In genomic region chr19:2613507-2614295, GRCh38 we compare ENCODE assay signal across 8 cellular contexts.
DNase-seq lines count a peak whose midpoint lies in the region; ATAC-seq and TF ChIP-seq lines count a peak whose summit lies in the region.

No MANE protein-coding gene starts in this region.

- peaks cover 4% of the 10 kb centered on the region; the same call in 2 of the 3 replicates for H3K36me3 Mint-ChIP-seq in GM23338 (ENCODE audit: low read depth)

- H3K9me3 Mint-ChIP-seq in GM23338: peaks cover 16% of the 10 kb centered on the region

- no peak overlapping the region for H3K4me3 ChIP-seq in AG04449 (ENCODE audit: low read depth, low read length)
- 0 out of 2 replicates have a peak overlapping the region, but pooled peaks have one; percentile 32 for H3K4me3 ChIP-seq in GM23338
- no peak overlapping the region for H3K4me3 ChIP-seq in mammary epithelial cell (replicated peaks in 1 of 3; ENCODE audit: insufficient read depth in 1 of 3, low read depth in 2 of 3, low read length in 3 of 3)
- H3K4me3 ChIP-seq in right lobe of liver: no peak overlapping the region
- no peak overlapping the region for H3K4me3 ChIP-seq in suprapubic skin

- no peak overlapping the region for H3K27ac ChIP-seq in GM23338 (ENCODE audit: low read depth)
- H3K27ac ChIP-seq in mammary epithelial cell (ENCODE audit: insufficient read depth, low read depth, low read length): no peak overlapping the region
- no peak overlapping the region for H3K27ac ChIP-seq in right lobe of liver
- no peak overlapping the region for H3K27ac ChIP-seq in suprapubic skin

- DNase-seq in AG04449 (ENCODE audit: low read depth, low spot score) (no peak), GM23338 (ENCODE audit: low spot score) (peak; percentile 83), UCSD-AML1 (lab: John Stamatoyannopoulos, UW; ENCODE audit: unreplicated experiment) (peak; percentile 34), mammary epithelial cell (no peak), right lobe of liver (peak in 1 of 3 donors; percentile 57), suprapubic skin (ENCODE audit: low spot score in 2 of 2) (no peak), GM19240 (ENCODE audit: insufficient read length, low spot score) (no peak)

- no peak overlapping the region for H3K4me3 Mint-ChIP-seq in GM23338

- TF ChIP-seq POLR2A in right lobe of liver (IDR thresholded peaks at IDR 0.05): no peak
- TF ChIP-seq POLR2A in suprapubic skin (IDR thresholded peaks at IDR 0.05): no peak

- BruUV-seq in mammary epithelial cell (replicated peaks; lab: Mats Ljungman, UMichigan): no TSS peak

- H3K27ac Mint-ChIP-seq in GM23338: no peak overlapping the region

- H3K27me3 ChIP-seq in GM23338 (ENCODE audit: insufficient read depth) (no peaks in the 10 kb centered on the region), mammary epithelial cell (ENCODE audit: insufficient read depth, low read length) (no peaks in the 10 kb centered on the region), right lobe of liver (no peaks in the 10 kb centered on the region), suprapubic skin (peaks cover 2% of the 10 kb centered on the region)

- H3F3A ChIP-seq in GM23338 (replicated peaks; ENCODE audit: low read depth): no peaks in the 10 kb centered on the region

- in situ Hi-C loops in mammary epithelial cell (cut with MboI; ENCODE audit: low sequenced_read_pairs in 2 of 2): loop anchor here in 1 of 2 donors (10.0 kb wide), 1 partner anchor 139 kb away; the partner anchor contains the start of gene GADD45B

- TF ChIP-seq EP300 in suprapubic skin (IDR thresholded peaks at IDR 0.05): no peak

- H3K4me2 ChIP-seq in GM23338: no peak overlapping the region
- no peak overlapping the region for H3K4me2 ChIP-seq in mammary epithelial cell (ENCODE audit: insufficient read depth, low read depth, low read length)

- H3K27me3 Mint-ChIP-seq in GM23338 (ENCODE audit: insufficient read depth, low read depth, poor library complexity): peaks cover 17% of the 10 kb centered on the region

- H3K79me2 ChIP-seq in GM23338 (replicated peaks; ENCODE audit: insufficient read depth): no peaks in the 10 kb centered on the region
- H3K79me2 ChIP-seq in mammary epithelial cell (ENCODE audit: insufficient read depth, low read length): no peaks in the 10 kb centered on the region

- CTCF ChIA-PET in AG04449 (lab: Yijun Ruan, JAX): interaction anchor here (0.6 to 8.8 kb wide), 35 partner anchors 8 to 455 kb away, joined by 3 to 232 read pairs (median 4); partner anchors contain the start of genes GADD45B, LMNB2, LSM7 and TIMM13
- CTCF ChIA-PET in mammary epithelial cell (lab: Charles Lee; ENCODE audit: low non-redundant PET): interaction anchor here (0.6 to 1.0 kb wide), 4 partner anchors 20 to 137 kb away, joined by 3 to 23 read pairs (median 9); no protein-coding TSS in a partner anchor

- H3K9ac ChIP-seq in mammary epithelial cell (ENCODE audit: insufficient read depth, low read length): no peak overlapping the region

- peak; percentile 91 for TF ChIP-seq CTCF in AG04449 (IDR thresholded peaks at IDR 0.05; ENCODE audit: insufficient read depth, low read length, missing control alignments)
- peak; percentile 79 to 91 for TF ChIP-seq CTCF in GM23338 (conservative IDR thresholded peaks at IDR 0.05; ENCODE audit: low read depth in 2 of 2)
- TF ChIP-seq CTCF in mammary epithelial cell (conservative IDR thresholded peaks at IDR 0.05 in 1 of 2, IDR thresholded peaks at IDR 0.05 in 1 of 2; ENCODE audit: extremely low read depth in 1 of 2, insufficient read depth in 1 of 2, low read depth in 1 of 2, low read length in 2 of 2): peak; percentile 67 to 87
- TF ChIP-seq CTCF in right lobe of liver (IDR thresholded peaks at IDR 0.05): peak; percentile 76 to 94 (median 91)
- peak; percentile 25 to 90 for TF ChIP-seq CTCF in suprapubic skin (IDR thresholded peaks at IDR 0.05)

- H2AFZ ChIP-seq in GM23338 (no peak overlapping the region), mammary epithelial cell (ENCODE audit: low read depth, low read length) (peak overlapping the region; percentile 50)

- H3K36me3 ChIP-seq in GM23338 (ENCODE audit: insufficient read depth) (no peaks in the 10 kb centered on the region), mammary epithelial cell (ENCODE audit: insufficient read depth, low read length) (no peaks in the 10 kb centered on the region), right lobe of liver (no peaks in the 10 kb centered on the region), suprapubic skin (no peaks in the 10 kb centered on the region)

- H4K20me1 ChIP-seq in GM23338 (replicated peaks; ENCODE audit: insufficient read depth) (no peaks in the 10 kb centered on the region), mammary epithelial cell (ENCODE audit: insufficient read depth, low read length) (no peaks in the 10 kb centered on the region)

- H3K4me1 ChIP-seq in GM23338 (ENCODE audit: insufficient read depth): no peaks in the 10 kb centered on the region; the same call in 1 of the 2 replicates
- peaks cover 8% of the 10 kb centered on the region for H3K4me1 ChIP-seq in mammary epithelial cell (ENCODE audit: insufficient read depth, low read length)
- H3K4me1 ChIP-seq in right lobe of liver: peaks cover 0 to 20% (median 8%) of the 10 kb centered on the region in 4 donors
- H3K4me1 ChIP-seq in suprapubic skin: peaks cover 25% of the 10 kb centered on the region

- ATAC-seq in GM23338: peak; percentile 71
- ATAC-seq in right lobe of liver: peak; percentile 34 to 58 (median 38)
- no peak for ATAC-seq in HG02571 (IDR thresholded peaks at IDR 0.05; ENCODE audit: unreplicated experiment)

- intact Hi-C loops in mammary epithelial cell (cut with micrococcal nuclease): loop anchor here (1.0 to 2.0 kb wide), 2 partner anchors 23 to 457 kb away; no protein-coding TSS in a partner anchor
- intact Hi-C loops in right lobe of liver (cut with DNase I): loop anchor here in 1 of 2 donors (10.0 kb wide), 1 partner anchor 139 kb away; the partner anchor contains the start of gene GADD45B

- H3K9me2 ChIP-seq in GM23338 (ENCODE audit: insufficient read depth): no peaks in the 10 kb centered on the region

- dilution Hi-C loops in mammary epithelial cell (cut with HindIII; ENCODE audit: low sequenced_read_pairs): no loop called here

- H3K9me3 ChIP-seq in mammary epithelial cell (replicated peaks; ENCODE audit: insufficient read depth, low read length) (no peaks in the 10 kb centered on the region), right lobe of liver (no peaks in the 10 kb centered on the region), suprapubic skin (no peaks in the 10 kb centered on the region)

- peaks cover 11% of the 10 kb centered on the region for H3K4me1 Mint-ChIP-seq in GM23338

- WGBS in mammary epithelial cell (ENCODE audit: low coverage, missing lambda C conversion rate): 40% methylated on average over 17 of the region's 28 CpGs
- 0% methylated on average over 2 of the region's 28 CpGs for WGBS in right lobe of liver (ENCODE audit: insufficient coverage, low coverage, low lambda C conversion rate, missing lambda C conversion rate)
- WGBS in suprapubic skin: 26% methylated on average over 10 of the region's 28 CpGs

- POLR2A ChIA-PET in AG04449 (lab: Yijun Ruan, JAX): interaction anchor here (0.8 to 2.1 kb wide), 4 partner anchors 134 to 188 kb away, joined by 3 to 25 read pairs (median 7); partner anchors contain the start of gene GADD45B

TF ChIP-seq in GM23338, 12 proteins besides CTCF, POLR2A, EP300 and RAD21 (continues in another document):
- TF ChIP-seq ETS1 (IDR thresholded peaks at IDR 0.05) (no peak), ZNF114 (CRISPR knock-in tag; IDR thresholded peaks at IDR 0.05) (no peak), EZH2phosphoT487 (IDR thresholded peaks at IDR 0.05; ENCODE audit: unreplicated experiment) (no peak), NANOG (IDR thresholded peaks at IDR 0.05; ENCODE audit: borderline replicate concordance) (no peak), JUNB (IDR thresholded peaks at IDR 0.05; ENCODE audit: unreplicated experiment) (no peak), STAT1 (IDR thresholded peaks at IDR 0.05; ENCODE audit: unreplicated experiment) (no peak), CREB1 (CRISPR knock-in tag; IDR thresholded peaks at IDR 0.05; ENCODE audit: low read depth) (no peak), ZNF331 (CRISPR knock-in tag; IDR thresholded peaks at IDR 0.05; ENCODE audit: low read depth) (no peak), POLR2AphosphoS5 (IDR thresholded peaks at IDR 0.05; ENCODE audit: low read depth) (no peak)
- TF ChIP-seq, protein P1, sequence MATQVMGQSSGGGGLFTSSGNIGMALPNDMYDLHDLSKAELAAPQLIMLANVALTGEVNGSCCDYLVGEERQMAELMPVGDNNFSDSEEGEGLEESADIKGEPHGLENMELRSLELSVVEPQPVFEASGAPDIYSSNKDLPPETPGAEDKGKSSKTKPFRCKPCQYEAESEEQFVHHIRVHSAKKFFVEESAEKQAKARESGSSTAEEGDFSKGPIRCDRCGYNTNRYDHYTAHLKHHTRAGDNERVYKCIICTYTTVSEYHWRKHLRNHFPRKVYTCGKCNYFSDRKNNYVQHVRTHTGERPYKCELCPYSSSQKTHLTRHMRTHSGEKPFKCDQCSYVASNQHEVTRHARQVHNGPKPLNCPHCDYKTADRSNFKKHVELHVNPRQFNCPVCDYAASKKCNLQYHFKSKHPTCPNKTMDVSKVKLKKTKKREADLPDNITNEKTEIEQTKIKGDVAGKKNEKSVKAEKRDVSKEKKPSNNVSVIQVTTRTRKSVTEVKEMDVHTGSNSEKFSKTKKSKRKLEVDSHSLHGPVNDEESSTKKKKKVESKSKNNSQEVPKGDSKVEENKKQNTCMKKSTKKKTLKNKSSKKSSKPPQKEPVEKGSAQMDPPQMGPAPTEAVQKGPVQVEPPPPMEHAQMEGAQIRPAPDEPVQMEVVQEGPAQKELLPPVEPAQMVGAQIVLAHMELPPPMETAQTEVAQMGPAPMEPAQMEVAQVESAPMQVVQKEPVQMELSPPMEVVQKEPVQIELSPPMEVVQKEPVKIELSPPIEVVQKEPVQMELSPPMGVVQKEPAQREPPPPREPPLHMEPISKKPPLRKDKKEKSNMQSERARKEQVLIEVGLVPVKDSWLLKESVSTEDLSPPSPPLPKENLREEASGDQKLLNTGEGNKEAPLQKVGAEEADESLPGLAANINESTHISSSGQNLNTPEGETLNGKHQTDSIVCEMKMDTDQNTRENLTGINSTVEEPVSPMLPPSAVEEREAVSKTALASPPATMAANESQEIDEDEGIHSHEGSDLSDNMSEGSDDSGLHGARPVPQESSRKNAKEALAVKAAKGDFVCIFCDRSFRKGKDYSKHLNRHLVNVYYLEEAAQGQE (IDR thresholded peaks at IDR 0.05; ENCODE audit: unreplicated experiment): no peak

Comparison
In these comparisons a context has a peak if more than half of its experiments do, and no peak if none do; other contexts are left out.
1. DNase-seq: peak in GM23338 (single experiment) and UCSD-AML1 (single experiment); none in AG04449 (single experiment), mammary epithelial cell (single experiment), suprapubic skin (0 of 2) and GM19240 (single experiment).
2. Peak in every context shown above with its lines, with median percentiles within 50 percentile points of each other: CTCF ChIP-seq.